ENCODE assay signal across 7 cellular contexts in the genomic region with DNA sequence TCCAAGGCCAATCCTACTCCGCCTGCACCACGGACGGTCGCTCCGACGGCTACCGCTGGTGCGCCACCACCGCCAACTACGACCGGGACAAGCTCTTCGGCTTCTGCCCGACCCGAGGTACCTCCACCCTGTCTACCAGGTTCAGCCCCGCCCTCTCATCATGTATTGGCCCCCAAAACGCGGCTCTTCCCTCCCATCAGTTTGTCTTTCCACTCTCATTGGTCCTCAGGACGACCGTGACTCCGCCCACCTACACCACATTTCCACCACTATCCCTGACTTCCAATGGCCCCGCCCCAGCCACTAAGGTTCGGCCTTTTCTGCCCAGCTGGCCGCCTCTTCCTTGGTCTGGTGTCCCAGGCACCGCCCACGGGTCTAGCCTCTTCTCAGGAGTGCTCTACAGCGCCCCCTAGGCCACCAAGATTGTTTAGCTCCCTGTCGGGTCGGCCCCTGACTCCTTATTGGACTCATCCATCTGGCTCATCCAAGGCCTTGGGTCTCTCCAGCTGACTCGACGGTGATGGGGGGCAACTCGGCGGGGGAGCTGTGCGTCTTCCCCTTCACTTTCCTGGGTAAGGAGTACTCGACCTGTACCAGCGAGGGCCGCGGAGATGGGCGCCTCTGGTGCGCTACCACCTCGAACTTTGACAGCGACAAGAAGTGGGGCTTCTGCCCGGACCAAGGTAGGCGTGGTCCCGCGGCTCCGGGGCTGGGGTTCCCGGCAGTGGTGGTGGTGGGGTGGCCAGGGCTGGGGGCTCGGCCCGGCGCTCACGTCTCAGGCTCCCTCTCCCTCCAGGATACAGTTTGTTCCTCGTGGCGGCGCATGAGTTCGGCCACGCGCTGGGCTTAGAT.
DNase-seq lines count a peak whose midpoint lies in the region; ATAC-seq and TF ChIP-seq lines count a peak whose summit lies in the region.

No MANE protein-coding gene starts in this region.

- H3K4me3 Mint-ChIP-seq in activated naive CD8-positive, alpha-beta T cell: peak overlapping the region; percentile 69

- H3K9me3 Mint-ChIP-seq in activated naive CD8-positive, alpha-beta T cell (ENCODE audit: low read depth): no peaks in the 10 kb centered on the region

- peaks cover 38% of the 10 kb centered on the region for H3K27me3 Mint-ChIP-seq in activated naive CD8-positive, alpha-beta T cell

- DNase-seq in GM12864 (ENCODE audit: low read depth) (no peak), NCI-H226 (peak; percentile 64), islet precursor cell (peak; percentile 76)

- TF ChIP-seq CTCF in GM12864 (IDR thresholded peaks at IDR 0.05; ENCODE audit: low read depth, low read length, missing control alignments): peak; percentile 58

- ATAC-seq in HG03025 (IDR thresholded peaks at IDR 0.05; ENCODE audit: low FRiP score, unreplicated experiment) (no peak), GM21526 (IDR thresholded peaks at IDR 0.05; ENCODE audit: low FRiP score, unreplicated experiment) (no peak), GM21515 (IDR thresholded peaks at IDR 0.05; ENCODE audit: unreplicated experiment) (no peak)

- H3K36me3 Mint-ChIP-seq in activated naive CD8-positive, alpha-beta T cell: peaks cover 2% of the 10 kb centered on the region

- peaks cover 56% of the 10 kb centered on the region for H3K4me1 Mint-ChIP-seq in activated naive CD8-positive, alpha-beta T cell (ENCODE audit: low read depth)

- no peak overlapping the region for H3K4me3 ChIP-seq in GM12864 (ENCODE audit: low read depth, low read length)

- H3K27ac Mint-ChIP-seq in activated naive CD8-positive, alpha-beta T cell: peak overlapping the region; percentile 23
